Comparison of ENCODE assay signal across 18 cellular contexts in genomic region chr3:4856564-4856963, GRCh38.
"Had no signal": no experiment of that assay in that cellular context is flagged by ENCODE, and none has a peak within 500 bp of the region (broad histone marks: within the 10 kb centered on the region; RNA-seq: fewer than 3 reads in every experiment).

No MANE protein-coding gene starts in this region.

- H3K4me3 ChIP-seq: heart left ventricle, mucosa of descending colon, tibial artery had no signal

- DNase-seq: activated CD4-positive, alpha-beta T cell treated with anti-CD3 and anti-CD28 coated beads for 4 hours; activated naive CD4-positive, alpha-beta T cell treated with anti-CD3 and anti-CD28 coated beads, Interleukin-2, amount 50 U/mL, for 16 hours; activated T-cell treated with anti-CD3 and anti-CD28 coated beads for 4 hours; amygdala; brain microvascular endothelial cell; effector memory CD4-positive, alpha-beta T cell; heart left ventricle; left colon; mucosa of descending colon; naive thymus-derived CD4-positive, alpha-beta T cell; stimulated activated CD4-positive, alpha-beta T cell treated with anti-CD3 and anti-CD28 coated beads, Interleukin-12 subunit alpha, Interleukin-12 subunit beta, amount 100 ng/mL, for 4 hours; stimulated activated CD4-positive, alpha-beta T cell treated with anti-CD3 and anti-CD28 coated beads, Interleukin-2, amount 100 ng/mL, for 24 hours; tibial artery; WERI-Rb-1 had no signal

- FAIRE-seq: frontal cortex, urothelium cell line had no signal

- H3K27ac Mint-ChIP-seq: memory B cell had no signal

- H3K27me3 Mint-ChIP-seq: memory B cell; naive thymus-derived CD4-positive, alpha-beta T cell had no signal

- H3K4me3 Mint-ChIP-seq: memory B cell; naive thymus-derived CD4-positive, alpha-beta T cell had no signal

- ATAC-seq: left colon; mucosa of descending colon; naive thymus-derived CD4-positive, alpha-beta T cell; SK-N-SH treated with all-trans-retinoic acid at 6 μM for 48 hours had no signal
